ENCODE assay signal across 8 cellular contexts in the genomic region with DNA sequence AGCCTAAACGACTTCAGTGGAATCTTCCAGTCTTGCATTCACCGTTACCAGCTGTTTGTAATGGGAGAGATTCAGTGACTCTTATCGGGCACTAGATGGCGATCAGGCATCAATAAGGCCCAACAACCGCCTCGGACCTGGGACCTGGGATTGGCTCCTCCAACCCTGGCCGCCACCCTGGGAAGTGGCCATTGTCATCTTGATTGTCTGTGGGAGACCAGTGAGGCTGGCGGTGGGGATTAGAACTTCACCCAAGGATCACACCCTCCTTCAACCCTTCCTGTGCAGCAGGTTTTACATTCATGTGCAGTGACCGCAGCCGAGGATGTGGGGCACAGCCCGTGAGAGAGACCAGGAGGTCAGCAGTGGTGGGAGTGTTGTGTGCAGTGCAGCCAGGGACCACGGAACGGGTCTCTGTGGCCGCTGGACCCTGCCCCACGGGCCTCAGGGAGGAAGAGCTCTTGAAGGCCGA.
DNase-seq lines count a peak whose midpoint lies in the region; ATAC-seq and TF ChIP-seq lines count a peak whose summit lies in the region.

No MANE protein-coding gene starts in this region.

- H3K27ac ChIP-seq in SJSA1, result peak overlapping the region; percentile 8; the same call in 1 of the 2 replicates
- H3K27ac ChIP-seq in psoas muscle, result no peak overlapping the region

- no peaks in the 10 kb centered on the region for H3K27me3 Mint-ChIP-seq in activated naive CD4-positive, alpha-beta T cell treated with anti-CD3 and anti-CD28 coated beads, Interleukin-2, amount 50 U/mL, for 24 hours

- peak; percentile 47 for TF ChIP-seq CTCF in psoas muscle (IDR thresholded peaks at IDR 0.05)

- no peaks in the 10 kb centered on the region for H3K27me3 ChIP-seq in SJSA1 (replicated peaks)
- peaks cover 0 to 6% (median 0%) of the 10 kb centered on the region in 3 donors for H3K27me3 ChIP-seq in psoas muscle (ENCODE audit: insufficient read depth in 3 of 3, low read length in 2 of 3)

- H3K36me3 ChIP-seq in SJSA1, result no peaks in the 10 kb centered on the region
- no peaks in the 10 kb centered on the region for H3K36me3 ChIP-seq in psoas muscle (ENCODE audit: insufficient read depth in 1 of 2, low read depth in 1 of 2)

- 34 to 43% (median 37%) methylated on average over 16 of the region's 16 CpGs for WGBS in psoas muscle, 3 donors

- H3K36me3 Mint-ChIP-seq in activated naive CD4-positive, alpha-beta T cell treated with anti-CD3 and anti-CD28 coated beads, Interleukin-2, amount 50 U/mL, for 24 hours, result no peaks in the 10 kb centered on the region

- H3K9me3 Mint-ChIP-seq in activated naive CD4-positive, alpha-beta T cell treated with anti-CD3 and anti-CD28 coated beads, Interleukin-2, amount 50 U/mL, for 24 hours, result no peaks in the 10 kb centered on the region

- intact Hi-C loops in Right ventricle myocardium superior (cut with DNase I), result loop anchor here (2.0 kb wide), 1 partner anchor 363 kb away; no protein-coding TSS in a partner anchor
- intact Hi-C loops in psoas muscle (cut with DNase I), result loop anchor here in 1 of 2 donors (10.0 kb wide), 1 partner anchor 409 kb away; no protein-coding TSS in a partner anchor

- H3K27ac Mint-ChIP-seq in activated naive CD4-positive, alpha-beta T cell treated with anti-CD3 and anti-CD28 coated beads, Interleukin-2, amount 50 U/mL, for 24 hours, result peak overlapping the region; percentile 52

- peaks cover 32% of the 10 kb centered on the region for H3K4me1 Mint-ChIP-seq in activated naive CD4-positive, alpha-beta T cell treated with anti-CD3 and anti-CD28 coated beads, Interleukin-2, amount 50 U/mL, for 24 hours

- ATAC-seq in Right ventricle myocardium superior (ENCODE audit: poor library complexity), result peak; percentile 68
- no peak for ATAC-seq in psoas muscle
- ATAC-seq in HG02973 (IDR thresholded peaks at IDR 0.05; ENCODE audit: unreplicated experiment), result no peak

- H3K4me3 Mint-ChIP-seq in activated naive CD4-positive, alpha-beta T cell treated with anti-CD3 and anti-CD28 coated beads, Interleukin-2, amount 50 U/mL, for 24 hours, result no peak overlapping the region

- DNase-seq in NCI-H187 (lab: John Stamatoyannopoulos, UW), result peak; percentile 14 to 34
- DNase-seq in NCI-H187 treated with DMSO at 0.1 percent for 48 hours (lab: John Stamatoyannopoulos, UW), result no peak
- peak; percentile 92 for DNase-seq in M059J (ENCODE audit: low read depth)
- peak; percentile 77 to 89 for DNase-seq in SJSA1 (ENCODE audit: low read depth in 1 of 2, low spot score in 2 of 2)
- peak; percentile 54 for DNase-seq in Right ventricle myocardium superior
- DNase-seq in psoas muscle, result peak in 1 of 2 donors; percentile 33

- H3K4me3 ChIP-seq in SJSA1 (no peak overlapping the region), psoas muscle (no peak overlapping the region)

- 0 out of 2 replicates have a peak, but pooled peaks cover 4% of the 10 kb centered on the region for H3K9me3 ChIP-seq in SJSA1 (replicated peaks)
- no peaks in the 10 kb centered on the region for H3K9me3 ChIP-seq in psoas muscle

- H3K4me1 ChIP-seq in SJSA1 (replicated peaks), result peaks cover 41% of the 10 kb centered on the region
- H3K4me1 ChIP-seq in psoas muscle, result no peaks in the 10 kb centered on the region
